ENCODE assay signal across 1 cellular context in genomic region chr16:26550111-26550610, GRCh38.
TF ChIP-seq lines count a peak whose summit lies in the region.

No MANE protein-coding gene starts in this region.

TF ChIP-seq in HepG2, 621 proteins besides CTCF, POLR2A, EP300 and RAD21:
- no peak for TF ChIP-seq ZBTB33 (CRISPR knock-in tag; IDR thresholded peaks at IDR 0.05)
- no peak for TF ChIP-seq GMEB1 (CRISPR knock-in tag; IDR thresholded peaks at IDR 0.05; ENCODE audit: borderline replicate concordance)
- TF ChIP-seq STAT5B (CRISPR knock-in tag; IDR thresholded peaks at IDR 0.05), result no peak
- TF ChIP-seq SNAPC5 (CRISPR knock-in tag; IDR thresholded peaks at IDR 0.05; ENCODE audit: borderline replicate concordance), result no peak
- TF ChIP-seq ZNF512 (CRISPR knock-in tag; IDR thresholded peaks at IDR 0.05), result no peak
- TF ChIP-seq ZNF580 (CRISPR knock-in tag; IDR thresholded peaks at IDR 0.05; ENCODE audit: borderline replicate concordance, low read depth), result no peak
- TF ChIP-seq ZBTB3 (CRISPR knock-in tag; IDR thresholded peaks at IDR 0.05; ENCODE audit: borderline replicate concordance, low read depth), result no peak
- no peak for TF ChIP-seq ZNF281 (CRISPR knock-in tag; IDR thresholded peaks at IDR 0.05; ENCODE audit: borderline replicate concordance)
- no peak for TF ChIP-seq ZNF777 (CRISPR knock-in tag; IDR thresholded peaks at IDR 0.05)
- no peak for TF ChIP-seq DNMT1 (CRISPR knock-in tag; IDR thresholded peaks at IDR 0.05)
- TF ChIP-seq XBP1 (CRISPR knock-in tag; IDR thresholded peaks at IDR 0.05), result no peak
- no peak for TF ChIP-seq ZNF740 (CRISPR knock-in tag; IDR thresholded peaks at IDR 0.05)
- TF ChIP-seq AHR (CRISPR knock-in tag; IDR thresholded peaks at IDR 0.05), result no peak
- TF ChIP-seq ZNF678 (CRISPR knock-in tag; IDR thresholded peaks at IDR 0.05), result no peak
TF ChIP-seq in HepG2: peak in this region for 0.
